In genomic region chr10:19638173-19638872, GRCh38 we compare ENCODE assay signal across 8 cellular contexts.
DNase-seq lines count a peak whose midpoint lies in the region; ATAC-seq and TF ChIP-seq lines count a peak whose summit lies in the region.

No MANE protein-coding gene starts in this region.

- H3K9me2 ChIP-seq in OCI-LY1 (ENCODE audit: low read depth, low read length): no peaks in the 10 kb centered on the region

- H3K4me1 Mint-ChIP-seq in osteocyte (ENCODE audit: unreplicated experiment): peaks cover 50% of the 10 kb centered on the region

- H3K4me2 ChIP-seq in BLaER1 treated with 17β-estradiol and CSF1 and Interleukin-3, amounts not matched to agents 10 nM and 100 nM: peak overlapping the region; percentile 21 to 74 (median 62)
- H3K4me2 ChIP-seq in OCI-LY1 (ENCODE audit: low read length) (peak overlapping the region; percentile 34; the same call in 1 of the 2 replicates), fibroblast of lung (ENCODE audit: extremely low read depth, insufficient read depth, low read length) (peak overlapping the region; percentile 70)

- peak overlapping the region; percentile 42 to 90 (median 71); a peak in 21 of 22 replicates for H3K27ac ChIP-seq in BLaER1 treated with 17β-estradiol and CSF1 and Interleukin-3, amounts not matched to agents 10 nM and 100 nM
- H3K27ac ChIP-seq in OCI-LY1 (ENCODE audit: low read depth, low read length, poor library complexity, severe bottlenecking): no peak overlapping the region
- H3K27ac ChIP-seq in fibroblast of lung (ENCODE audit: insufficient read depth, low read length): peak overlapping the region; percentile 54

- no peaks in the 10 kb centered on the region for H3K27me3 ChIP-seq in BLaER1 treated with 17β-estradiol and CSF1 and Interleukin-3, amounts not matched to agents 10 nM and 100 nM
- no peaks in the 10 kb centered on the region for H3K27me3 ChIP-seq in OCI-LY1 (ENCODE audit: insufficient read depth, low read length)
- H3K27me3 ChIP-seq in fibroblast of lung (ENCODE audit: control insufficient read depth, insufficient read depth, low read length): no peaks in the 10 kb centered on the region

- no peak overlapping the region for H2AFZ ChIP-seq in OCI-LY1 (ENCODE audit: low read length)
- peak overlapping the region; percentile 21 for H2AFZ ChIP-seq in fibroblast of lung (ENCODE audit: low read length)

- TF ChIP-seq CTCF in OCI-LY1 (IDR thresholded peaks at IDR 0.05; ENCODE audit: low read length) (no peak), fibroblast of lung (conservative IDR thresholded peaks at IDR 0.05 in 1 of 2, IDR thresholded peaks at IDR 0.05 in 1 of 2; ENCODE audit: low read depth in 1 of 2, low read length in 2 of 2) (no peak), osteocyte (IDR thresholded peaks at IDR 0.05) (no peak)

- no peaks in the 10 kb centered on the region for H4K20me1 ChIP-seq in BLaER1 treated with 17β-estradiol and CSF1 and Interleukin-3, amounts not matched to agents 10 nM and 100 nM
- H4K20me1 ChIP-seq in OCI-LY1 (ENCODE audit: insufficient read depth, low read length): no peaks in the 10 kb centered on the region
- no peaks in the 10 kb centered on the region for H4K20me1 ChIP-seq in fibroblast of lung (ENCODE audit: control insufficient read depth, extremely low read depth, insufficient read depth, low read length)

- H3K4me3 Mint-ChIP-seq in osteocyte (ENCODE audit: unreplicated experiment): peak overlapping the region; percentile 65

- peak overlapping the region; percentile 19 to 56 (median 42); a peak in 13 of 20 replicates for H3K4me3 ChIP-seq in BLaER1 treated with 17β-estradiol and CSF1 and Interleukin-3, amounts not matched to agents 10 nM and 100 nM
- H3K4me3 ChIP-seq in OCI-LY1 (ENCODE audit: low read depth, low read length, poor library complexity, severe bottlenecking) (peak overlapping the region; percentile 39), fibroblast of lung (replicated peaks in 1 of 4; ENCODE audit: control extremely low read depth in 1 of 4, insufficient read depth in 1 of 4, low read depth in 3 of 4, low read length in 4 of 4) (peak overlapping the region; percentile 26 to 44 (median 39))

- no peaks in the 10 kb centered on the region for H3F3A ChIP-seq in OCI-LY1 (ENCODE audit: insufficient read depth, low read length)

- peak overlapping the region; percentile 92 for H3K27ac Mint-ChIP-seq in osteocyte (ENCODE audit: unreplicated experiment)

- H3K9me3 ChIP-seq in BLaER1 treated with 17β-estradiol and CSF1 and Interleukin-3, amounts not matched to agents 10 nM and 100 nM (replicated peaks in 1 of 11): peaks cover 0 to 6% (median 0%) of the 10 kb centered on the region in 11 experiments; a peak in 1 of 22 replicates
- H3K9me3 ChIP-seq in OCI-LY1 (ENCODE audit: low read length): no peaks in the 10 kb centered on the region
- no peaks in the 10 kb centered on the region for H3K9me3 ChIP-seq in fibroblast of lung (ENCODE audit: control insufficient read depth, insufficient read depth, low read depth, low read length)

- peaks cover 4 to 37% (median 15%) of the 10 kb centered on the region in 10 experiments; a peak in 17 of 20 replicates for H3K4me1 ChIP-seq in BLaER1 treated with 17β-estradiol and CSF1 and Interleukin-3, amounts not matched to agents 10 nM and 100 nM
- H3K4me1 ChIP-seq in OCI-LY1 (ENCODE audit: insufficient read depth, low read length, severe bottlenecking) (no peaks in the 10 kb centered on the region), fibroblast of lung (ENCODE audit: control insufficient read depth, extremely low read depth, insufficient read depth, low read length) (peaks cover 2% of the 10 kb centered on the region)

- H3K36me3 ChIP-seq in BLaER1 treated with 17β-estradiol and CSF1 and Interleukin-3, amounts not matched to agents 10 nM and 100 nM: no peaks in the 10 kb centered on the region
- H3K36me3 ChIP-seq in OCI-LY1 (ENCODE audit: insufficient read depth, low read length) (no peaks in the 10 kb centered on the region), fibroblast of lung (ENCODE audit: control insufficient read depth, insufficient read depth, low read length) (no peaks in the 10 kb centered on the region)

- H3K9ac ChIP-seq in BLaER1 treated with 17β-estradiol and CSF1 and Interleukin-3, amounts not matched to agents 10 nM and 100 nM: peak overlapping the region in 10 of 11 experiments; percentile 36 to 79 (median 57); a peak in 17 of 22 replicates
- no peak overlapping the region for H3K9ac ChIP-seq in OCI-LY1 (ENCODE audit: low read length)
- H3K9ac ChIP-seq in fibroblast of lung (ENCODE audit: insufficient read depth, low read length): no peak overlapping the region

- DNase-seq in fibroblast of lung (ENCODE audit: low read depth in 2 of 2) (peak; percentile 94 to 98), osteocyte (ENCODE audit: extremely low spot score, unreplicated experiment) (no peak), dermis blood vessel endothelial cell (no peak), NCI-H526 (lab: John Stamatoyannopoulos, UW) (no peak), NCI-H1092 (lab: John Stamatoyannopoulos, UW) (no peak)

- no peaks in the 10 kb centered on the region for H3K79me2 ChIP-seq in OCI-LY1 (ENCODE audit: insufficient read depth, low read length)
- H3K79me2 ChIP-seq in fibroblast of lung (ENCODE audit: control insufficient read depth, insufficient read depth, low read length): no peaks in the 10 kb centered on the region

- ATAC-seq in GM18907 (IDR thresholded peaks at IDR 0.05; ENCODE audit: unreplicated experiment): no peak

- no peaks in the 10 kb centered on the region for H3K27me3 Mint-ChIP-seq in osteocyte (ENCODE audit: unreplicated experiment)

- no peaks in the 10 kb centered on the region for H3K9me3 Mint-ChIP-seq in osteocyte (ENCODE audit: unreplicated experiment)

- no peaks in the 10 kb centered on the region for H3K36me3 Mint-ChIP-seq in osteocyte (ENCODE audit: unreplicated experiment)

Comparison
In these comparisons a context has a peak if more than half of its experiments do, and no peak if none do; other contexts are left out.
1. H3K9ac ChIP-seq: peak in BLaER1 treated with 17β-estradiol and CSF1 and Interleukin-3, amounts not matched to agents 10 nM and 100 nM (10 of 11); none in OCI-LY1 (single experiment) and fibroblast of lung (single experiment).
2. DNase-seq: peak in fibroblast of lung (2 of 2); none in osteocyte (single experiment), dermis blood vessel endothelial cell (single experiment), NCI-H526 (0 of 2) and NCI-H1092 (single experiment).
3. Peak in every context shown above with its lines, with median percentiles within 50 percentile points of each other: H3K4me2 ChIP-seq and H3K4me3 ChIP-seq.